10 cellular contexts compared by ENCODE assay signal in genomic region chr13:42524487-42525034, GRCh38. TPM values are rescaled to one million over a fixed set of nuclear protein-coding genes. Genes with fewer than 3 reads are reported as not detected.
DNase-seq lines count a peak whose midpoint lies in the region; ATAC-seq and TF ChIP-seq lines count a peak whose summit lies in the region.
"Had no signal": no experiment of that assay in that cellular context is flagged by ENCODE, and none has a peak within 500 bp of the region (broad histone marks: within the 10 kb centered on the region; RNA-seq: fewer than 3 reads in every experiment).

No MANE protein-coding gene starts in this region.

- H3K4me3 ChIP-seq in astrocyte of the cerebellum (ENCODE audit: low read depth, low read length), result no peak overlapping the region

- in situ Hi-C loops in astrocyte of the cerebellum (cut with HindIII; ENCODE audit: low sequenced_read_pairs), result no loop called here

- H3K27me3 Mint-ChIP-seq in progenitor cell of endocrine pancreas, result peaks cover 3% of the 10 kb centered on the region
- no peaks in the 10 kb centered on the region for H3K27me3 Mint-ChIP-seq in activated CD4-positive, alpha-beta T cell treated with anti-CD3 and anti-CD28 coated beads, Interleukin-2, amount 10 ng/mL, durations not matched to agents 7 days and 5 days

- no peak overlapping the region for H3K4me3 Mint-ChIP-seq in progenitor cell of endocrine pancreas (ENCODE audit: low read depth)
- no peak overlapping the region for H3K4me3 Mint-ChIP-seq in activated CD4-positive, alpha-beta T cell treated with anti-CD3 and anti-CD28 coated beads, Interleukin-2, amount 10 ng/mL, durations not matched to agents 7 days and 5 days

- H3K9me3 Mint-ChIP-seq in progenitor cell of endocrine pancreas (ENCODE audit: low read depth), result peaks cover 13% of the 10 kb centered on the region
- peaks cover 4% of the 10 kb centered on the region for H3K9me3 Mint-ChIP-seq in activated CD4-positive, alpha-beta T cell treated with anti-CD3 and anti-CD28 coated beads, Interleukin-2, amount 10 ng/mL, durations not matched to agents 7 days and 5 days

- no peaks in the 10 kb centered on the region for H3K36me3 Mint-ChIP-seq in progenitor cell of endocrine pancreas (ENCODE audit: insufficient read depth)
- no peaks in the 10 kb centered on the region for H3K36me3 Mint-ChIP-seq in activated CD4-positive, alpha-beta T cell treated with anti-CD3 and anti-CD28 coated beads, Interleukin-2, amount 10 ng/mL, durations not matched to agents 7 days and 5 days (ENCODE audit: low read depth)

- H3K4me1 Mint-ChIP-seq in progenitor cell of endocrine pancreas (ENCODE audit: low read depth), result no peaks in the 10 kb centered on the region
- no peaks in the 10 kb centered on the region for H3K4me1 Mint-ChIP-seq in activated CD4-positive, alpha-beta T cell treated with anti-CD3 and anti-CD28 coated beads, Interleukin-2, amount 10 ng/mL, durations not matched to agents 7 days and 5 days

- DNase-seq in astrocyte of the cerebellum (ENCODE audit: low read depth) (peak; percentile 3), progenitor cell of endocrine pancreas (ENCODE audit: low spot score, unreplicated experiment) (no peak), cerebellar cortex (ENCODE audit: low spot score) (no peak)
- no peak for DNase-seq in activated CD4-positive, alpha-beta T cell treated with anti-CD3 and anti-CD28 coated beads, Interleukin-2, amount 10 ng/mL, durations not matched to agents 7 days and 5 days
- DNase-seq: central memory CD4-positive, alpha-beta T cell; SK-N-SH had no signal

- peak; percentile 67 for ATAC-seq in GM19043 (IDR thresholded peaks at IDR 0.05; ENCODE audit: low read depth, unreplicated experiment)
- ATAC-seq in HG02981 (IDR thresholded peaks at IDR 0.05; ENCODE audit: unreplicated experiment), result peak; percentile 94
- ATAC-seq in GM19328 (IDR thresholded peaks at IDR 0.05; ENCODE audit: unreplicated experiment), result no peak
- no peak for ATAC-seq in HG03521 (IDR thresholded peaks at IDR 0.05; ENCODE audit: unreplicated experiment)

- POLR2A ChIA-PET in activated CD4-positive, alpha-beta T cell treated with anti-CD3 and anti-CD28 coated beads, Interleukin-2, amount 10 ng/mL, durations not matched to agents 7 days and 5 days (lab: Charles Lee), result no interaction called here

- TF ChIP-seq CTCF in astrocyte of the cerebellum (IDR thresholded peaks at IDR 0.05; ENCODE audit: low read depth, low read length, missing control alignments), result no peak
- no peak for TF ChIP-seq CTCF in progenitor cell of endocrine pancreas (IDR thresholded peaks at IDR 0.05; ENCODE audit: unreplicated experiment)

- H3K27ac Mint-ChIP-seq in progenitor cell of endocrine pancreas, result peak overlapping the region; percentile 40
- H3K27ac Mint-ChIP-seq in activated CD4-positive, alpha-beta T cell treated with anti-CD3 and anti-CD28 coated beads, Interleukin-2, amount 10 ng/mL, durations not matched to agents 7 days and 5 days, result no peak overlapping the region

- CTCF ChIA-PET in activated CD4-positive, alpha-beta T cell treated with anti-CD3 and anti-CD28 coated beads, Interleukin-2, amount 10 ng/mL, durations not matched to agents 7 days and 5 days (lab: Charles Lee), result no interaction called here

RNA-seq across cellular contexts. Expression of gene TNFSF11, which starts 49.4 kb away (rescaled TPM):
- not detected in 2 replicates for total RNA-seq in progenitor cell of endocrine pancreas
- under 1 TPM; 0.77 to 0.87 TPM for total RNA-seq in activated CD4-positive, alpha-beta T cell treated with anti-CD3 and anti-CD28 coated beads, Interleukin-2, amount 10 ng/mL, durations not matched to agents 7 days and 5 days

Comparison
In these comparisons a context has a peak if more than half of its experiments do, and no peak if none do; other contexts are left out.
1. ATAC-seq: peak in GM19043 (single experiment) and HG02981 (single experiment); none in GM19328 (single experiment) and HG03521 (single experiment).